Comparison of ENCODE assay signal across 25 cellular contexts in genomic region chr21:14096172-14096571, GRCh38.
"Had no signal": no experiment of that assay in that cellular context is flagged by ENCODE, and none has a peak within 500 bp of the region (broad histone marks: within the 10 kb centered on the region; RNA-seq: fewer than 3 reads in every experiment).

No MANE protein-coding gene starts in this region.

- DNase-seq: activated CD4-positive, alpha-beta T cell treated with anti-CD3 and anti-CD28 coated beads, Interleukin-2, amount 10 ng/mL, durations not matched to agents 24 days and 14 days; activated CD4-positive, alpha-beta T cell treated with anti-CD3 and anti-CD28 coated beads, Interleukin-2, amount 50 U/mL, for 4 hours; activated CD8-positive, alpha-beta memory T cell treated with anti-CD3 and anti-CD28 coated beads, Interleukin-2, amount 50 U/mL, for 4 hours; activated CD8-positive, alpha-beta T cell treated with anti-CD3 and anti-CD28 coated beads for 36 hours; activated gamma-delta T cell treated with Interleukin-2 at 50 U/mL for 16 hours; activated naive CD4-positive, alpha-beta T cell treated with anti-CD3 and anti-CD28 coated beads for 36 hours; activated T-cell treated with anti-CD3 and anti-CD28 coated beads for 4 hours; activated T-cell treated with anti-CD3 and anti-CD28 coated beads, Interleukin-2, amount 50 U/mL, for 4 hours; adrenal gland; body of pancreas; MM.1S; MV-4-11; NCI-H1092; NCI-H1436 treated with DMSO at 0.1 percent for 48 hours; NCI-H1694 treated with DMSO at 0.1 percent for 48 hours; NCI-H2029; NCI-H345; NCI-H524 treated with DMSO at 0.1 percent for 48 hours; SHP77; SJCRH30; T1000 had no signal

- H3K4me1 ChIP-seq: adrenal gland, body of pancreas, breast epithelium, SJCRH30 had no signal

- H3K27me3 ChIP-seq: adrenal gland, body of pancreas, breast epithelium, SJCRH30 had no signal

- H3K36me3 ChIP-seq: adrenal gland, breast epithelium had no signal

- H3K27ac ChIP-seq: adrenal gland, body of pancreas, breast epithelium, SJCRH30, SK-N-MC had no signal

- H3K9me3 ChIP-seq: adrenal gland, body of pancreas, breast epithelium, SJCRH30 had no signal

- ATAC-seq: activated CD8-positive, alpha-beta T cell treated with anti-CD3 and anti-CD28 coated beads for 36 hours; activated naive CD4-positive, alpha-beta T cell treated with anti-CD3 and anti-CD28 coated beads, Interleukin-2, amount 50 U/mL, for 72 hours; activated T-cell treated with anti-CD3 and anti-CD28 coated beads, Interleukin-2, amount 50 U/mL, for 4 hours; body of pancreas; Panc1 had no signal

- H3K4me3 ChIP-seq: adrenal gland, body of pancreas, breast epithelium, SJCRH30, SK-N-MC had no signal
